In the genomic region with DNA sequence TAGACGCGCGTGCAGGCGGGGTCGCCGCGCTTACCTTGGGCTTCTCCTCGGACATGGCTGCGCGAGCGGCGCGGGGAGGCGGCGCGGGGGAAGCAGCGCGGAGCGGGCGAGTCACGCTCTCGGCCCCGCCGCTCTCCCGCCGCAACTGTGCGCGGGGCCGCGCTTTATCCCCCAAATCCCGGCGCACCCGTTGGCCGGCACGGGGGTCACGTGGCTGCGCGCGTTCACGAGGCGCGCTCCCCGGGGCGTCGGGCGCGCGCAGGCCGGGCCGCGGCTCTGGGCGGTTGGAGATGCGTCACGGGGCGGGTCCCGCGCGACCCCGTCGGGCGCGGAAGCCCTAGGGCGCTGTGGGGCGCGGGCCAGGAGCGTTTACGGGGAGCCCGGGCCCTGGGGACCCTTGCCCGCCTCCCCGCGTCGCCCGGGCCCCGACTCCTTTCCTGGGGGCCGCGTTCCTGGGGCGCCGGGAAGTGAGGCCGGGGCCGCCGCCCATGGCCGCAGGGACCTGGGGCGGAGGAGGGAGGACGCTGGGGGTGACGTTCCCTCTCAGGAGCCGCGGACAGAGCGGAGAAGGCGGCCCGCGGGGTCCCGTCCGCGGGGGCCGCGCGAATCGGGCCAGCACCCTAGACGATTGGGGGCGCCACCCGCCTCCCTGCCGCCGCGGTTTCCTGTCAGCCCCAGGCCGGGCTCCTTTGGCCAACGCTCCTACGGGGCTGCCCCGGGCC, we compare ENCODE assay signal across 8 cellular contexts. TPM values are rescaled to one million over a fixed set of nuclear protein-coding genes. Genes with fewer than 3 reads are reported as not detected.
DNase-seq lines count a peak whose midpoint lies in the region; ATAC-seq and TF ChIP-seq lines count a peak whose summit lies in the region.

A gene (minus strand): TSS at position 149 of the 722 bp plus-strand sequence. CDS start 94 bp downstream, at position 55.

- H3K4me1 ChIP-seq in Karpas-422 (ENCODE audit: low read length) (peaks cover 25% of the 10 kb centered on the region), heart right ventricle (peaks cover 9 to 44% (median 25%) of the 10 kb centered on the region in 9 donors)

- intact Hi-C loops in T-helper 1 cell treated with Interleukin-12 subunit alpha and Interleukin-12 subunit beta and Interleukin-4 antibody, amounts not matched to agents 30 ng/mL and 1 ng/mL, for 36 hours (cut with micrococcal nuclease): loop anchor here (1.0 to 5.0 kb wide), 8 partner anchors 17 to 774 kb away; a partner anchor contains a TSS
- intact Hi-C loops in heart right ventricle (cut with DNase I): loop anchor here in 6 of 10 donors (2.0 to 10.0 kb wide), 7 partner anchors 15 to 317 kb away; a partner anchor contains a TSS
- intact Hi-C loops in posterior vena cava (cut with DNase I): no loop called here

- DNase-seq in G401 (ENCODE audit: low spot score): peak; percentile 66
- peak; percentile 94 for DNase-seq in Karpas-422
- DNase-seq in heart right ventricle: peak; percentile 78 to 85
- peak; percentile 94 for DNase-seq in posterior vena cava (ENCODE audit: low spot score)
- peak; percentile 93 for DNase-seq in type B pancreatic cell (ENCODE audit: extremely low spot score, unreplicated experiment)

- H3K4me3 ChIP-seq in Karpas-422 (ENCODE audit: low read length) (peak within 1 kb of the TSS; percentile 75), heart right ventricle (peak within 1 kb of the TSS; percentile 52 to 97 (median 82))

- H3K27me3 Mint-ChIP-seq in type B pancreatic cell: no peaks in the 10 kb centered on the region

- H3K9ac ChIP-seq in Karpas-422 (ENCODE audit: low read length): peak within 1 kb of the TSS; percentile 70

- H2AFZ ChIP-seq in Karpas-422 (ENCODE audit: low read length): peak within 1 kb of the TSS; percentile 84; the same call in 1 of the 2 replicates

- ATAC-seq in GM21717 (IDR thresholded peaks at IDR 0.05; ENCODE audit: unreplicated experiment) (peak; percentile 49), heart right ventricle (peak; percentile 60 to 86 (median 76))

- H3K79me2 ChIP-seq in Karpas-422 (ENCODE audit: low read length): peaks cover 44% of the 10 kb centered on the region

- in situ Hi-C loops in G401 (cut with HindIII; ENCODE audit: low sequenced_read_pairs): no loop called here

- H4K20me1 ChIP-seq in Karpas-422 (ENCODE audit: insufficient read depth, low read depth, low read length): peaks cover 29% of the 10 kb centered on the region

- H3K9me3 ChIP-seq in Karpas-422 (ENCODE audit: low read length) (peaks cover 5% of the 10 kb centered on the region), heart right ventricle (peaks cover 0 to 44% (median 16%) of the 10 kb centered on the region in 11 donors)

- H3K36me3 Mint-ChIP-seq in type B pancreatic cell: no peaks in the 10 kb centered on the region

- no peaks in the 10 kb centered on the region for H3K9me2 ChIP-seq in Karpas-422 (replicated peaks; ENCODE audit: insufficient read depth, low read length)

- H3K27ac ChIP-seq in Karpas-422 (ENCODE audit: low read length): no peak within 1 kb of the TSS
- H3K27ac ChIP-seq in adipose tissue (ENCODE audit: low read depth, low read length): no peak within 1 kb of the TSS
- H3K27ac ChIP-seq in heart right ventricle: peak within 1 kb of the TSS; percentile 37 to 99 (median 96)

- peak within 1 kb of the TSS; percentile 78 for H3K4me2 ChIP-seq in Karpas-422 (ENCODE audit: low read depth, low read length, poor library complexity, severe bottlenecking)

- H3K4me1 Mint-ChIP-seq in type B pancreatic cell (ENCODE audit: unreplicated experiment): peaks cover 8% of the 10 kb centered on the region

- H3K27me3 ChIP-seq in Karpas-422 (ENCODE audit: low read length) (no peaks in the 10 kb centered on the region), heart right ventricle (no peaks in the 10 kb centered on the region)

- H3K9me3 Mint-ChIP-seq in type B pancreatic cell: peaks cover 4% of the 10 kb centered on the region

- H3K27ac Mint-ChIP-seq in type B pancreatic cell: peak within 1 kb of the TSS; percentile 31

- 1% methylated on average over 68 to 106 of the region's 108 CpGs for WGBS in adipose tissue, 3 donors
- 0 to 1% methylated on average over 89 to 108 of the region's 108 CpGs for WGBS in heart right ventricle, 2 donors

- no peaks in the 10 kb centered on the region for H3K36me3 ChIP-seq in Karpas-422 (ENCODE audit: insufficient read depth, low read length)
- H3K36me3 ChIP-seq in heart right ventricle: peaks cover 0 to 13% (median 8%) of the 10 kb centered on the region in 9 donors

- H3K4me3 Mint-ChIP-seq in type B pancreatic cell: peak within 1 kb of the TSS; percentile 73

- TF ChIP-seq CTCF in heart right ventricle (IDR thresholded peaks at IDR 0.05): peak in 3 of 9 donors; percentile 7 to 33 (median 18)
- TF ChIP-seq CTCF in type B pancreatic cell (conservative IDR thresholded peaks at IDR 0.05): no peak

RNA-seq across cellular contexts. Expression of the gene that starts here (rescaled TPM):
- 54.2 and 59.0 TPM in 2 replicates for total RNA-seq in G401 (2014; rRNA removed; shearing (Covaris generic))
- 70.3 and 80.3 TPM in 2 replicates for total RNA-seq in Karpas-422 (2014; rRNA removed; shearing (Covaris generic); ENCODE audit: low replicate concordance)
- total RNA-seq in T-helper 1 cell treated with Interleukin-12 subunit alpha and Interleukin-12 subunit beta and Interleukin-4 antibody, amounts not matched to agents 30 ng/mL and 1 ng/mL, for 36 hours: 90.0 and 96.4 TPM in 2 replicates
- polyA plus RNA-seq in adipose tissue: 100 to 1,000 TPM in 1 of 3 donors, 10 to 100 TPM in 2; 25.2 to 101 (median 64.5) TPM
- 10 to 100 TPM; 56.9 to 80.9 (median 72.6) TPM for total RNA-seq in heart right ventricle
- polyA plus RNA-seq in heart right ventricle: 10 to 100 TPM; 14.9 to 70.0 TPM
- 10 to 100 TPM; 53.5 to 58.3 TPM for total RNA-seq in posterior vena cava
- 61.0 and 81.2 TPM in 2 replicates for total RNA-seq in type B pancreatic cell (ENCODE audit: low replicate concordance)

Comparison
In these comparisons a context has a peak if more than half of its experiments do, and no peak if none do; other contexts are left out.
1. H3K27ac ChIP-seq: peak in heart right ventricle (10 of 10); none in Karpas-422 (single experiment) and adipose tissue (single experiment).
2. intact Hi-C loops: an anchor here in T-helper 1 cell treated with Interleukin-12 subunit alpha and Interleukin-12 subunit beta and Interleukin-4 antibody, amounts not matched to agents 30 ng/mL and 1 ng/mL, for 36 hours (1.0 to 5.0 kb wide) and heart right ventricle (2.0 to 10.0 kb wide); none called in posterior vena cava.
3. Peak in every context shown above with its lines, with median percentiles within 50 percentile points of each other: DNase-seq.